16 cellular contexts compared by ENCODE assay signal in genomic region chr4:168537556-168537955, GRCh38.
"Had no signal": no experiment of that assay in that cellular context is flagged by ENCODE, and none has a peak within 500 bp of the region (broad histone marks: within the 10 kb centered on the region; RNA-seq: fewer than 3 reads in every experiment).

No MANE protein-coding gene starts in this region.

- H3K4me1 Mint-ChIP-seq: activated naive CD4-positive, alpha-beta T cell treated with anti-CD3 and anti-CD28 coated beads, Interleukin-2, amount 50 U/mL, for 24 hours had no signal

- H3K27me3 Mint-ChIP-seq: activated naive CD4-positive, alpha-beta T cell treated with anti-CD3 and anti-CD28 coated beads, Interleukin-2, amount 50 U/mL, for 24 hours; brain had no signal

- H3K36me3 ChIP-seq: left lung, neutrophil, right atrium auricular region, uterus had no signal

- DNase-seq: activated T-cell treated with anti-CD3 and anti-CD28 coated beads, Interleukin-2, amount 50 U/mL, for 1 hour; amniotic stem cell; cerebellar nuclear complex; dermis blood vessel endothelial cell; foreskin melanocyte; head of caudate nucleus; islet precursor cell; left lung; posterior cingulate gyrus; T-helper 2 cell; uterus had no signal

- H3K27ac Mint-ChIP-seq: activated naive CD4-positive, alpha-beta T cell treated with anti-CD3 and anti-CD28 coated beads, Interleukin-2, amount 50 U/mL, for 24 hours; brain had no signal

- H3K4me3 Mint-ChIP-seq: activated naive CD4-positive, alpha-beta T cell treated with anti-CD3 and anti-CD28 coated beads, Interleukin-2, amount 50 U/mL, for 24 hours; brain had no signal

- H3K27ac ChIP-seq: left lung, neutrophil, right atrium auricular region, skin epidermis, uterus had no signal

- H3K9me3 ChIP-seq: left lung, neutrophil, right atrium auricular region, uterus had no signal

- ATAC-seq: left lung had no signal

- H3K27me3 ChIP-seq: left lung, neutrophil, right atrium auricular region, uterus had no signal

- H3K36me3 Mint-ChIP-seq: activated naive CD4-positive, alpha-beta T cell treated with anti-CD3 and anti-CD28 coated beads, Interleukin-2, amount 50 U/mL, for 24 hours; brain had no signal

- H3K9me3 Mint-ChIP-seq: activated naive CD4-positive, alpha-beta T cell treated with anti-CD3 and anti-CD28 coated beads, Interleukin-2, amount 50 U/mL, for 24 hours; brain had no signal

- H3K4me3 ChIP-seq: left lung, right atrium auricular region, skin epidermis, uterus had no signal

- H3K4me1 ChIP-seq: left lung, uterus had no signal
